19 cellular contexts compared by ENCODE assay signal in the genomic region with DNA sequence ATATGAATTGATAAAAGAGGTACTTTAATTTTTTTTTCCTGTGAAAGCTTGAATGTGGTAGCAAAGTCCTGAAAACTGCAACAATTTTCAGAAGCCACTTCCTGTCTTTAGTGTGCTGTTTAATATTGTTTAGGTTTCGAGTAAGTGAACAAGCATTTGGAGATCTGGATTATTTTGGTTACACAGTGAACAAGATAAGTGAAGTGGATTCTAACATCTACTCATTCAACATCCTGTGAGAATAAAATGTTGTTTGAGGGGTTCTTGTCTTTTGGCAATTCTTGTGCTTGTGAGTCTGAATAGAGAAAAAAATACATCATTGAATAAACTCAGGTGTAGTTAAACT. TPM values are rescaled to one million over a fixed set of nuclear protein-coding genes. Genes with fewer than 3 reads are reported as not detected.
DNase-seq lines count a peak whose midpoint lies in the region; ATAC-seq, FAIRE-seq and TF ChIP-seq lines count a peak whose summit lies in the region.
"Had no signal": no experiment of that assay in that cellular context is flagged by ENCODE, and none has a peak within 500 bp of the region (broad histone marks: within the 10 kb centered on the region; RNA-seq: fewer than 3 reads in every experiment).

No MANE protein-coding gene starts in this region.

- H3K9me3 ChIP-seq in Loucy (ENCODE audit: insufficient read depth, low read depth, low read length) = no peaks in the 10 kb centered on the region
- H3K9me3 ChIP-seq in PC-9 (ENCODE audit: insufficient read depth, low read depth) = no peaks in the 10 kb centered on the region; the same call in 1 of the 2 replicates
- H3K9me3 ChIP-seq: BE2C, vagina had no signal

- no peaks in the 10 kb centered on the region for H3F3A ChIP-seq in Loucy (ENCODE audit: low read depth)
- H3F3A ChIP-seq in PC-9 (ENCODE audit: insufficient read depth, low read depth) = no peaks in the 10 kb centered on the region

- POLR2A ChIA-PET in PC-9 (lab: Charles Lee; ENCODE audit: unreplicated experiment) = no interaction called here

- H3K27ac ChIP-seq in PC-9 = no peak overlapping the region
- H3K27ac ChIP-seq: skin epidermis, vagina had no signal

- H2AFZ ChIP-seq in Loucy (ENCODE audit: low read length) (0 out of 2 replicates have a peak overlapping the region, but pooled peaks have one; percentile 38), PC-9 (no peak overlapping the region)

- no peak overlapping the region for H3K9ac ChIP-seq in Loucy (ENCODE audit: low read depth, low read length, poor library complexity, severe bottlenecking)

- H3K4me1 ChIP-seq in Loucy (ENCODE audit: insufficient read depth, low read length, poor library complexity, severe bottlenecking) (peaks cover 12% of the 10 kb centered on the region), PC-9 (replicated peaks; ENCODE audit: insufficient read depth) (no peaks in the 10 kb centered on the region)
- H3K4me1 ChIP-seq: BE2C, vagina had no signal

- H4K20me1 ChIP-seq in Loucy (ENCODE audit: insufficient read depth, low read length, poor library complexity, severe bottlenecking) (no peaks in the 10 kb centered on the region), PC-9 (ENCODE audit: insufficient read depth) (no peaks in the 10 kb centered on the region)

- TF ChIP-seq CTCF in Loucy (conservative IDR thresholded peaks at IDR 0.05; ENCODE audit: low read length) (no peak), PC-9 (conservative IDR thresholded peaks at IDR 0.05) (no peak)

- H3K79me2 ChIP-seq in Loucy (ENCODE audit: insufficient read depth, low read length) = no peaks in the 10 kb centered on the region
- H3K79me2 ChIP-seq in PC-9 (ENCODE audit: low read depth) = no peaks in the 10 kb centered on the region

- peaks cover 8% of the 10 kb centered on the region for H3K27me3 ChIP-seq in Loucy (ENCODE audit: insufficient read depth, low read length, poor library complexity, severe bottlenecking)
- no peaks in the 10 kb centered on the region for H3K27me3 ChIP-seq in PC-9 (ENCODE audit: insufficient read depth, low read depth)
- H3K27me3 ChIP-seq: BE2C, vagina had no signal

- no peak overlapping the region for H3K4me3 ChIP-seq in Loucy (ENCODE audit: low read length, poor library complexity, severe bottlenecking)
- no peak overlapping the region for H3K4me3 ChIP-seq in PC-9
- H3K4me3 ChIP-seq: GM12878, skin epidermis, vagina had no signal

- ATAC-seq in GM18867 (IDR thresholded peaks at IDR 0.05; ENCODE audit: unreplicated experiment) (peak; percentile 39), GM21360 (IDR thresholded peaks at IDR 0.05; ENCODE audit: unreplicated experiment) (no peak)
- ATAC-seq: activated CD8-positive, alpha-beta T cell treated with anti-CD3 and anti-CD28 coated beads, Interleukin-2, amount 10 ng/mL, durations not matched to agents 7 days and 5 days; GM12878; HCT116; naive thymus-derived CD8-positive, alpha-beta T cell had no signal

- intact Hi-C loops in PC-9 (cut with micrococcal nuclease; ENCODE audit: unreplicated experiment) = no loop called here

- H3K36me3 ChIP-seq in Loucy (ENCODE audit: insufficient read depth, low read length) (no peaks in the 10 kb centered on the region), PC-9 (ENCODE audit: low read depth) (no peaks in the 10 kb centered on the region)
- H3K36me3 ChIP-seq: BE2C, vagina had no signal

- FAIRE-seq in islet of Langerhans (lab: Jason Lieb, UNC) = peak; percentile 17
- FAIRE-seq: GM12878 had no signal

- BruUV-seq in PC-9 (replicated peaks; lab: Mats Ljungman, UMichigan) = no TSS peak

- H3K9me2 ChIP-seq in Loucy (replicated peaks; ENCODE audit: low read depth, low read length) (no peaks in the 10 kb centered on the region), PC-9 (ENCODE audit: insufficient read depth) (no peaks in the 10 kb centered on the region)

- peak overlapping the region; percentile 45 for H3K4me2 ChIP-seq in Loucy (ENCODE audit: low read depth, low read length, poor library complexity, severe bottlenecking)
- H3K4me2 ChIP-seq in PC-9 = no peak overlapping the region

- CTCF ChIA-PET in PC-9 (lab: Charles Lee) = no interaction called here

- DNase-seq in H4 (ENCODE audit: low spot score) (peak; percentile 37), PC-9 (no peak), T1000 (lab: John Stamatoyannopoulos, UW) (no peak)
- DNase-seq: activated CD8-positive, alpha-beta T cell treated with anti-CD3 and anti-CD28 coated beads, Interleukin-2, amount 10 ng/mL, durations not matched to agents 7 days and 5 days; BE2C; foreskin melanocyte; GF-D8; kidney glomerular epithelial cell; naive thymus-derived CD8-positive, alpha-beta T cell; NCI-H1930; substantia nigra had no signal

RNA-seq across cellular contexts. Expression of gene PLA2G4A, which starts 35.2 kb away (rescaled TPM):
- 17.7 and 24.2 TPM in 2 replicates for total RNA-seq in H4 (2014; rRNA removed; shearing (Covaris generic))
- total RNA-seq in PC-9 (2021) = 2.0 and 3.3 TPM in 2 replicates
- total RNA-seq: activated CD8-positive, alpha-beta T cell treated with anti-CD3 and anti-CD28 coated beads, Interleukin-2, amount 10 ng/mL, durations not matched to agents 7 days and 5 days had no signal
